12 cellular contexts compared by ENCODE assay signal in genomic region chr16:77993111-77993571, GRCh38. TPM values are rescaled to one million over a fixed set of nuclear protein-coding genes. Genes with fewer than 3 reads are reported as not detected.
DNase-seq lines count a peak whose midpoint lies in the region; ATAC-seq and TF ChIP-seq lines count a peak whose summit lies in the region.
"Had no signal": no experiment of that assay in that cellular context is flagged by ENCODE, and none has a peak within 500 bp of the region (broad histone marks: within the 10 kb centered on the region; RNA-seq: fewer than 3 reads in every experiment).

No MANE protein-coding gene starts in this region.

- peak overlapping the region; percentile 1; the same call in 1 of the 2 replicates for H3K4me3 ChIP-seq in AG10803 (ENCODE audit: low read length)
- H3K4me3 ChIP-seq in endodermal cell (ENCODE audit: low read length) = peak overlapping the region; percentile 16
- H3K4me3 ChIP-seq in mucosa of descending colon = no peak overlapping the region
- H3K4me3 ChIP-seq: pancreas had no signal

- intact Hi-C loops in mucosa of descending colon (cut with DNase I, micrococcal nuclease) = no loop called here

- H3K4me3 Mint-ChIP-seq in endodermal cell = no peak overlapping the region
- no peak overlapping the region for H3K4me3 Mint-ChIP-seq in osteocyte (ENCODE audit: unreplicated experiment)
- H3K4me3 Mint-ChIP-seq: CD4-positive, CD25-positive, alpha-beta regulatory T cell had no signal

- peak overlapping the region; percentile 34 for H3K9ac ChIP-seq in endodermal cell (ENCODE audit: extremely low read depth, low read length, poor library complexity, severe bottlenecking)

- peaks cover 40% of the 10 kb centered on the region for H3K4me1 Mint-ChIP-seq in endodermal cell
- no peaks in the 10 kb centered on the region for H3K4me1 Mint-ChIP-seq in osteocyte (ENCODE audit: unreplicated experiment)
- H3K4me1 Mint-ChIP-seq: CD4-positive, CD25-positive, alpha-beta regulatory T cell had no signal

- no peaks in the 10 kb centered on the region for H3K27me3 Mint-ChIP-seq in endodermal cell (ENCODE audit: insufficient read depth)
- H3K27me3 Mint-ChIP-seq in osteocyte (ENCODE audit: unreplicated experiment) = no peaks in the 10 kb centered on the region
- H3K27me3 Mint-ChIP-seq: CD4-positive, CD25-positive, alpha-beta regulatory T cell had no signal

- H3K9me3 Mint-ChIP-seq in endodermal cell (peaks cover 23% of the 10 kb centered on the region), osteocyte (ENCODE audit: unreplicated experiment) (peaks cover 15% of the 10 kb centered on the region)

- H3K27ac Mint-ChIP-seq in endodermal cell = peak overlapping the region; percentile 65
- no peak overlapping the region for H3K27ac Mint-ChIP-seq in osteocyte (ENCODE audit: unreplicated experiment)
- H3K27ac Mint-ChIP-seq: CD4-positive, CD25-positive, alpha-beta regulatory T cell had no signal

- no peak for TF ChIP-seq CTCF in AG10803 (conservative IDR thresholded peaks at IDR 0.05; ENCODE audit: low read length)
- no peak for TF ChIP-seq CTCF in endodermal cell (conservative IDR thresholded peaks at IDR 0.05)
- TF ChIP-seq CTCF in mucosa of descending colon (IDR thresholded peaks at IDR 0.05) = no peak
- TF ChIP-seq CTCF in osteocyte (IDR thresholded peaks at IDR 0.05) = no peak

- no peaks in the 10 kb centered on the region for H3K27me3 ChIP-seq in endodermal cell (ENCODE audit: control insufficient read depth, insufficient read depth, low read length, poor library complexity, severe bottlenecking)
- H3K27me3 ChIP-seq: pancreas had no signal

- H3K36me3 Mint-ChIP-seq in endodermal cell (ENCODE audit: low read depth) (peaks cover 6% of the 10 kb centered on the region), osteocyte (ENCODE audit: unreplicated experiment) (no peaks in the 10 kb centered on the region)
- H3K36me3 Mint-ChIP-seq: CD4-positive, CD25-positive, alpha-beta regulatory T cell had no signal

- DNase-seq in AG10803 (ENCODE audit: low read depth) = peak; percentile 76
- peak; percentile 20 for DNase-seq in M059J (ENCODE audit: low read depth)
- DNase-seq in endodermal cell = peak; percentile 81
- DNase-seq in mucosa of descending colon = peak in 1 of 3 donors; percentile 9
- DNase-seq in GM19238 (ENCODE audit: insufficient read length, low spot score) = no peak
- DNase-seq in osteocyte (ENCODE audit: extremely low spot score, unreplicated experiment) = no peak
- DNase-seq in NCI-H146 treated with DMSO at 0.1 percent for 48 hours (lab: John Stamatoyannopoulos, UW; ENCODE audit: unreplicated experiment) = no peak
- DNase-seq: CD4-positive, CD25-positive, alpha-beta regulatory T cell; cerebellar nuclear complex; pancreas had no signal

- no peaks in the 10 kb centered on the region for H3K36me3 ChIP-seq in endodermal cell (ENCODE audit: control insufficient read depth, insufficient read depth, low read length)
- H3K36me3 ChIP-seq in mucosa of descending colon (ENCODE audit: low read depth) = no peaks in the 10 kb centered on the region
- H3K36me3 ChIP-seq: pancreas had no signal

- H3K9me3 ChIP-seq in endodermal cell (ENCODE audit: control insufficient read depth, low read length) (peaks cover 51% of the 10 kb centered on the region), mucosa of descending colon (peaks cover 10% of the 10 kb centered on the region)
- H3K9me3 ChIP-seq: pancreas had no signal

- H3K4me1 ChIP-seq in endodermal cell (ENCODE audit: control insufficient read depth, insufficient read depth, low read length) (peaks cover 8% of the 10 kb centered on the region), mucosa of descending colon (ENCODE audit: low read depth) (no peaks in the 10 kb centered on the region)
- H3K4me1 ChIP-seq: pancreas had no signal

- peak; percentile 48 for ATAC-seq in mucosa of descending colon
- ATAC-seq in GM18873 (IDR thresholded peaks at IDR 0.05; ENCODE audit: low FRiP score, unreplicated experiment) = no peak

- H3K27ac ChIP-seq in endodermal cell (ENCODE audit: low read depth, low read length) = peak overlapping the region; percentile 36

- 41 to 52% methylated on average over 3 of the region's 3 CpGs for WGBS in endodermal cell (ENCODE audit: insufficient coverage in 1 of 2, insufficient read length in 1 of 2), 2 experiments

RNA-seq across cellular contexts. Expression of gene CLEC3A, which starts 29.2 kb away (rescaled TPM):
- not detected in 2 replicates for total RNA-seq in M059J (2014; rRNA removed; shearing (Covaris generic))
- total RNA-seq in endodermal cell = not detected
- 1.3 TPM for polyA plus RNA-seq in endodermal cell (2013, experiment 1 of 2)
- 0.87 TPM for polyA plus RNA-seq in endodermal cell (2013, experiment 2 of 2)
- not detected for total RNA-seq in mucosa of descending colon
- total RNA-seq in osteocyte = not detected in 2 replicates
- total RNA-seq: CD4-positive, CD25-positive, alpha-beta regulatory T cell; pancreas; T-helper 1 cell treated with Interleukin-12 subunit alpha and Interleukin-12 subunit beta and Interleukin-4 antibody, amounts not matched to agents 30 ng/mL and 1 ng/mL, for 36 hours had no signal
- polyA plus RNA-seq: CD4-positive, CD25-positive, alpha-beta regulatory T cell; pancreas had no signal

Comparison
In these comparisons a context has a peak if more than half of its experiments do, and no peak if none do; other contexts are left out.
1. DNase-seq: peak in AG10803 (single experiment), M059J (single experiment) and endodermal cell (single experiment); none in GM19238 (single experiment), osteocyte (single experiment) and NCI-H146 treated with DMSO at 0.1 percent for 48 hours (single experiment).